ENCODE assay signal across 10 cellular contexts in the genomic region with DNA sequence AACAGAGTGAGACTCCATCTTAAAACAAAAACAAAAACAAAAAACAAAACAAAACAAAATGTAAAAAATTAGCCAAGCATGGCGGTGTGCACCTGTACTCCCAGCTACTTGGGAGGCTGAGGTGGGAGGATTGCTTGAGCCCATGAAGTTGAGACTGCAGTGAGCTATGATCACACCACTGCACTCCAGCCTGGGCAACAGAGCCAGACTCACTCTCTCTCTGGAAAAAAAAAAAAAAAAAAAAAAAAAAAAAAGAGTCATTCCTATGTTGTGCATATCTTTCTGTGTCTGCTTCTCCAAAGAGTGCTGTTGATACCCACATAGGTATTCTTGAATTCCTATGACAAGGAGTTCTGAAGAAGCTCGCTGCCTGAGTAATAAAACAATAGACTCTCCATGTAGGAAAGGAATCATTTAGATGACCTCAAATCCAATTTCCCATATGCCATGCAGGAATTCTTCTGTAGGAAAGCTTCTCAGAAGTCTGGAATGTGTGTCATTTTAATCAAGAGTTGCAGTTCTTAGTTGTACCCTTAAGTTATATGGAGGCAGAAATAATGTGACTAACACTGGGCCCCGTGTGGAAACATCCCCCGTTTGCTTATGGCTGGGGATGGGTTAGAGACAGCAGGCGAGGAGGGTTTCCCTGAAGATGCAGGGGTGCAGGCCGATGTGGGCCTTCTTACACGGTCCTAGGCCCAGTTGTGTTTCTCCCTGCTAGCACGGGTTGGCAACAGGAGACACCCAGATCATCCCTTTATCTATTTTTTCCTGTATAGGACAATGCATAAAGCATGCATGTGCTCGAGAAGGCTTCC.
A peak's percentile ranks its signal among the peaks of the same experiment; 100 is the strongest.
DNase-seq lines count a peak whose midpoint lies in the region; ATAC-seq and TF ChIP-seq lines count a peak whose summit lies in the region.
"Had no signal": no experiment of that assay in that cellular context is flagged by ENCODE, and none has a peak within 500 bp of the region (broad histone marks: within the 10 kb centered on the region; RNA-seq: fewer than 3 reads in every experiment).

No MANE protein-coding gene starts in this region.

- no peak overlapping the region for H3K4me3 Mint-ChIP-seq in Caco-2 (ENCODE audit: unreplicated experiment)

- ATAC-seq in GM19035 (IDR thresholded peaks at IDR 0.05; ENCODE audit: unreplicated experiment) (peak; percentile 17), HG03432 (IDR thresholded peaks at IDR 0.05; ENCODE audit: unreplicated experiment) (peak; percentile 3)
- ATAC-seq: left cardiac atrium had no signal

- POLR2A ChIA-PET in Caco-2 (lab: Charles Lee) = no interaction called here

- CTCF ChIA-PET in Caco-2 (lab: Charles Lee) = no interaction called here

- H3K36me3 ChIP-seq in ovary = no peaks in the 10 kb centered on the region
- H3K36me3 ChIP-seq in Caco-2 (ENCODE audit: control insufficient read depth, insufficient read depth, low read length) = no peaks in the 10 kb centered on the region

- peaks cover 14% of the 10 kb centered on the region for H3K4me1 Mint-ChIP-seq in Caco-2 (ENCODE audit: low read depth, unreplicated experiment)

- no peaks in the 10 kb centered on the region for H3K4me1 ChIP-seq in ovary (ENCODE audit: insufficient read depth)
- peaks cover 12% of the 10 kb centered on the region; the same call in 1 of the 2 replicates for H3K4me1 ChIP-seq in Caco-2

- H3K9me3 Mint-ChIP-seq in Caco-2 (ENCODE audit: unreplicated experiment) = no peaks in the 10 kb centered on the region

- no peak overlapping the region for H3K27ac Mint-ChIP-seq in Caco-2 (ENCODE audit: unreplicated experiment)

- intact Hi-C loops in ovary (cut with DNase I) = no loop called here
- intact Hi-C loops in Caco-2 (cut with micrococcal nuclease; ENCODE audit: unreplicated experiment) = no loop called here

- 86 to 90% (median 86%) methylated on average over 9 of the region's 9 CpGs for WGBS in ovary, 3 donors

- H3K4me3 ChIP-seq in ovary (no peak overlapping the region), Caco-2 (ENCODE audit: low read depth, low read length) (no peak overlapping the region)

- no peaks in the 10 kb centered on the region for H3K27me3 Mint-ChIP-seq in Caco-2 (ENCODE audit: insufficient read depth, unreplicated experiment)

- DNase-seq in EH (ENCODE audit: low read depth) (peak; percentile 68), glomerular visceral epithelial cell (ENCODE audit: extremely low spot score) (peak; percentile 28), DMS53 treated with DMSO at 0.1 percent for 48 hours (lab: John Stamatoyannopoulos, UW; ENCODE audit: unreplicated experiment) (no peak), activated gamma-delta T cell (lab: John Stamatoyannopoulos, UW) (no peak), ovary (no peak), Caco-2 (no peak)
- DNase-seq: H7, left cardiac atrium had no signal

- BruUV-seq in Caco-2 (replicated peaks; lab: Mats Ljungman, UMichigan) = no TSS peak

- no peak for TF ChIP-seq POLR2A in ovary (IDR thresholded peaks at IDR 0.05)

- H3K9me3 ChIP-seq in ovary = no peaks in the 10 kb centered on the region
- H3K9me3 ChIP-seq in Caco-2 = no peaks in the 10 kb centered on the region

- peaks cover 4% of the 10 kb centered on the region for H3K36me3 Mint-ChIP-seq in Caco-2 (ENCODE audit: insufficient read depth, unreplicated experiment)

- TF ChIP-seq CTCF in ovary (IDR thresholded peaks at IDR 0.05) (no peak), Caco-2 (IDR thresholded peaks at IDR 0.05; ENCODE audit: insufficient read depth in 1 of 2, low read depth in 1 of 2, low read length in 1 of 2, severe bottlenecking in 1 of 2, unreplicated experiment in 1 of 2) (no peak)

- TF ChIP-seq EP300 in ovary (IDR thresholded peaks at IDR 0.05) = no peak

- H3K27ac ChIP-seq in ovary = no peak overlapping the region

- H3K27me3 ChIP-seq in ovary (no peaks in the 10 kb centered on the region), Caco-2 (replicated peaks; ENCODE audit: control insufficient read depth, insufficient read depth, low read length) (no peaks in the 10 kb centered on the region)

Comparison
In these comparisons a context has a peak if more than half of its experiments do, and no peak if none do; other contexts are left out.
1. DNase-seq: peak in EH (single experiment) and glomerular visceral epithelial cell (single experiment); none in DMS53 treated with DMSO at 0.1 percent for 48 hours (single experiment), activated gamma-delta T cell (single experiment), ovary (0 of 5) and Caco-2 (0 of 2).